23 cellular contexts compared by ENCODE assay signal in genomic region chr1:117810553-117810952, GRCh38.
DNase-seq lines count a peak whose midpoint lies in the region; ATAC-seq and TF ChIP-seq lines count a peak whose summit lies in the region.
"Had no signal": no experiment of that assay in that cellular context is flagged by ENCODE, and none has a peak within 500 bp of the region (broad histone marks: within the 10 kb centered on the region; RNA-seq: fewer than 3 reads in every experiment).

No MANE protein-coding gene starts in this region.

- no peaks in the 10 kb centered on the region for H3K9me3 ChIP-seq in MM.1S (replicated peaks; ENCODE audit: insufficient read depth, low read length)
- no peaks in the 10 kb centered on the region for H3K9me3 ChIP-seq in body of pancreas
- H3K9me3 ChIP-seq in breast epithelium, result no peaks in the 10 kb centered on the region
- H3K9me3 ChIP-seq: A549, MG63, right atrium auricular region, uterus had no signal

- H3K79me2 ChIP-seq in MM.1S (ENCODE audit: low read length), result no peaks in the 10 kb centered on the region

- no peaks in the 10 kb centered on the region for H3K9me2 ChIP-seq in MM.1S (replicated peaks; ENCODE audit: insufficient read depth, low read length)

- no peak overlapping the region for H3K9ac ChIP-seq in MM.1S (ENCODE audit: low read length)

- peak; percentile 12 for DNase-seq in activated CD4-positive, alpha-beta T cell treated with anti-CD3 and anti-CD28 coated beads, Interleukin-2, amount 10 ng/mL, durations not matched to agents 7 days and 5 days
- no peak for DNase-seq in activated CD4-positive, alpha-beta T cell treated with anti-CD3 and anti-CD28 coated beads, Interleukin-2, amount 50 U/mL, for 4 hours
- DNase-seq in MM.1S, result peak; percentile 9
- peak; percentile 33 for DNase-seq in fibroblast of gingiva (ENCODE audit: low read depth)
- DNase-seq in body of pancreas, result no peak
- no peak for DNase-seq in KG1 (lab: John Stamatoyannopoulos, UW)
- no peak for DNase-seq in breast epithelium (ENCODE audit: low spot score in 2 of 2)
- DNase-seq: activated CD4-positive, alpha-beta memory T cell treated with anti-CD3 and anti-CD28 coated beads for 36 hours; activated T-cell treated with anti-CD3 and anti-CD28 coated beads for 4 hours; kidney glomerular epithelial cell; MG63; naive B cell; NCI-H187 treated with DMSO at 0.1 percent for 48 hours; NCI-H226; NCI-H82; stimulated activated CD4-positive, alpha-beta T cell treated with anti-CD3 and anti-CD28 coated beads, Interleukin-15, amount 100 ng/mL, for 24 hours; uterus; WERI-Rb-1 had no signal

- no peaks in the 10 kb centered on the region for H4K20me1 ChIP-seq in MM.1S (ENCODE audit: insufficient read depth, low read length)

- no peaks in the 10 kb centered on the region for H3K36me3 Mint-ChIP-seq in activated CD4-positive, alpha-beta T cell treated with anti-CD3 and anti-CD28 coated beads, Interleukin-2, amount 10 ng/mL, durations not matched to agents 7 days and 5 days (ENCODE audit: low read depth)
- H3K36me3 Mint-ChIP-seq: activated CD4-positive, alpha-beta memory T cell treated with anti-CD3 and anti-CD28 coated beads for 36 hours; naive B cell had no signal

- no peak overlapping the region for H2AFZ ChIP-seq in MM.1S (ENCODE audit: low read length)

- no peak for TF ChIP-seq POLR2A in body of pancreas (IDR thresholded peaks at IDR 0.05)
- TF ChIP-seq POLR2A in breast epithelium (IDR thresholded peaks at IDR 0.05), result no peak

- H3K4me3 Mint-ChIP-seq in activated CD4-positive, alpha-beta T cell treated with anti-CD3 and anti-CD28 coated beads, Interleukin-2, amount 10 ng/mL, durations not matched to agents 7 days and 5 days, result no peak overlapping the region
- H3K4me3 Mint-ChIP-seq: activated CD4-positive, alpha-beta memory T cell treated with anti-CD3 and anti-CD28 coated beads for 36 hours had no signal

- H3K4me1 Mint-ChIP-seq in activated CD4-positive, alpha-beta T cell treated with anti-CD3 and anti-CD28 coated beads, Interleukin-2, amount 10 ng/mL, durations not matched to agents 7 days and 5 days, result peaks cover 8% of the 10 kb centered on the region
- H3K4me1 Mint-ChIP-seq: naive B cell had no signal

- no peaks in the 10 kb centered on the region for H3K27me3 ChIP-seq in MM.1S (replicated peaks; ENCODE audit: insufficient read depth, low read length)
- H3K27me3 ChIP-seq in body of pancreas, result no peaks in the 10 kb centered on the region
- no peaks in the 10 kb centered on the region for H3K27me3 ChIP-seq in breast epithelium
- H3K27me3 ChIP-seq: cardiac muscle cell, MG63, right atrium auricular region, uterus had no signal

- no peaks in the 10 kb centered on the region for H3K9me3 Mint-ChIP-seq in activated CD4-positive, alpha-beta T cell treated with anti-CD3 and anti-CD28 coated beads, Interleukin-2, amount 10 ng/mL, durations not matched to agents 7 days and 5 days
- H3K9me3 Mint-ChIP-seq: activated CD4-positive, alpha-beta memory T cell treated with anti-CD3 and anti-CD28 coated beads for 36 hours had no signal

- TF ChIP-seq CTCF in MM.1S (IDR thresholded peaks at IDR 0.05; ENCODE audit: low read length) (0 out of 2 replicates have a peak, but pooled peaks have one; percentile 10), body of pancreas (IDR thresholded peaks at IDR 0.05) (no peak), breast epithelium (IDR thresholded peaks at IDR 0.05) (no peak)

- ATAC-seq in body of pancreas, result no peak
- ATAC-seq in HG03135 (IDR thresholded peaks at IDR 0.05; ENCODE audit: unreplicated experiment), result no peak
- ATAC-seq: A549 had no signal

- H3K4me3 ChIP-seq in MM.1S (ENCODE audit: low read length) (no peak overlapping the region), body of pancreas (no peak overlapping the region), breast epithelium (no peak overlapping the region)
- H3K4me3 ChIP-seq: A549, cardiac muscle cell, MG63, right atrium auricular region, SK-N-MC, uterus had no signal

- 91 to 92% methylated on average over 3 of the region's 3 CpGs for WGBS in body of pancreas, 2 donors

- H3K27ac ChIP-seq in MM.1S (ENCODE audit: low read length) (no peak overlapping the region), body of pancreas (no peak overlapping the region), breast epithelium (no peak overlapping the region)
- H3K27ac ChIP-seq: A549, cardiac muscle cell, right atrium auricular region, SK-N-MC, uterus, WERI-Rb-1 had no signal

- no peaks in the 10 kb centered on the region for H3K36me3 ChIP-seq in MM.1S (replicated peaks; ENCODE audit: insufficient read depth, low read length)
- no peaks in the 10 kb centered on the region for H3K36me3 ChIP-seq in body of pancreas (replicated peaks in 1 of 2; ENCODE audit: insufficient read depth in 1 of 2, low read depth in 2 of 2)
- no peaks in the 10 kb centered on the region for H3K36me3 ChIP-seq in breast epithelium
- H3K36me3 ChIP-seq: cardiac muscle cell, MG63, right atrium auricular region, uterus, WERI-Rb-1 had no signal

- no peak overlapping the region for H3K4me2 ChIP-seq in MM.1S (ENCODE audit: low read depth, low read length)
- H3K4me2 ChIP-seq: A549 had no signal

- CTCF ChIA-PET in activated CD4-positive, alpha-beta T cell treated with anti-CD3 and anti-CD28 coated beads, Interleukin-2, amount 10 ng/mL, durations not matched to agents 7 days and 5 days (lab: Charles Lee), result no interaction called here

- H3K4me1 ChIP-seq in MM.1S (ENCODE audit: low read length) (no peaks in the 10 kb centered on the region), body of pancreas (peaks cover 10% of the 10 kb centered on the region), breast epithelium (no peaks in the 10 kb centered on the region)
- H3K4me1 ChIP-seq: A549 had no signal

- intact Hi-C loops in body of pancreas (cut with DNase I), result no loop called here
- intact Hi-C loops in breast epithelium (cut with DNase I; ENCODE audit: low total_unique reads), result no loop called here

- POLR2A ChIA-PET in activated CD4-positive, alpha-beta T cell treated with anti-CD3 and anti-CD28 coated beads, Interleukin-2, amount 10 ng/mL, durations not matched to agents 7 days and 5 days (lab: Charles Lee), result no interaction called here

- no peak overlapping the region for H3K27ac Mint-ChIP-seq in activated CD4-positive, alpha-beta T cell treated with anti-CD3 and anti-CD28 coated beads, Interleukin-2, amount 10 ng/mL, durations not matched to agents 7 days and 5 days
- H3K27ac Mint-ChIP-seq: activated CD4-positive, alpha-beta memory T cell treated with anti-CD3 and anti-CD28 coated beads for 36 hours had no signal

- peaks cover 15% of the 10 kb centered on the region for H3K27me3 Mint-ChIP-seq in activated CD4-positive, alpha-beta T cell treated with anti-CD3 and anti-CD28 coated beads, Interleukin-2, amount 10 ng/mL, durations not matched to agents 7 days and 5 days

- H3F3A ChIP-seq in MM.1S (ENCODE audit: insufficient read depth, low read length), result no peaks in the 10 kb centered on the region

Comparison
In these comparisons a context has a peak if more than half of its experiments do, and no peak if none do; other contexts are left out.
1. DNase-seq: peak in activated CD4-positive, alpha-beta T cell treated with anti-CD3 and anti-CD28 coated beads, Interleukin-2, amount 10 ng/mL, durations not matched to agents 7 days and 5 days (single experiment), MM.1S (single experiment) and fibroblast of gingiva (single experiment); none in activated CD4-positive, alpha-beta T cell treated with anti-CD3 and anti-CD28 coated beads, Interleukin-2, amount 50 U/mL, for 4 hours (0 of 2), body of pancreas (0 of 4), KG1 (single experiment) and breast epithelium (0 of 2).